ENCODE assay signal across 9 cellular contexts in genomic region chr16:22008215-22009142, GRCh38. TPM values are rescaled to one million over a fixed set of nuclear protein-coding genes. Genes with fewer than 3 reads are reported as not detected.
DNase-seq lines count a peak whose midpoint lies in the region; ATAC-seq and TF ChIP-seq lines count a peak whose summit lies in the region.
"Had no signal": no experiment of that assay in that cellular context is flagged by ENCODE, and none has a peak within 500 bp of the region (broad histone marks: within the 10 kb centered on the region; RNA-seq: fewer than 3 reads in every experiment).

No MANE protein-coding gene starts in this region.

- H4K20me1 ChIP-seq in GM23338 (replicated peaks; ENCODE audit: insufficient read depth) (peaks cover 21% of the 10 kb centered on the region), SK-N-SH (ENCODE audit: insufficient read depth) (peaks cover 31% of the 10 kb centered on the region)

- TF ChIP-seq RAD21 in SK-N-SH (IDR thresholded peaks at IDR 0.05; ENCODE audit: low read length) = no peak

- peaks cover 51% of the 10 kb centered on the region for H3K79me2 ChIP-seq in GM23338 (replicated peaks; ENCODE audit: insufficient read depth)
- H3K79me2 ChIP-seq in SK-N-SH (ENCODE audit: insufficient read depth) = peaks cover 53% of the 10 kb centered on the region

- 2% methylated on average over 43 of the region's 70 CpGs for WGBS in SK-N-SH (ENCODE audit: low lambda C conversion rate)
- WGBS in lower leg skin, 2 donors = 0 to 1% methylated on average over 66 of the region's 70 CpGs

- H3K27ac ChIP-seq in CD4-positive, alpha-beta memory T cell (ENCODE audit: low read depth, low read length) = peak overlapping the region; percentile 59
- no peak overlapping the region for H3K27ac ChIP-seq in GM23338 (ENCODE audit: low read depth)
- H3K27ac ChIP-seq in SK-N-SH (ENCODE audit: low read depth in 2 of 2, low read length in 1 of 2) = peak overlapping the region; percentile 35 to 90; a peak in 3 of 4 replicates
- H3K27ac ChIP-seq in coronary artery = peak overlapping the region; percentile 50 to 89

- H3K27me3 Mint-ChIP-seq in CD4-positive, alpha-beta memory T cell = no peaks in the 10 kb centered on the region
- peaks cover 7% of the 10 kb centered on the region for H3K27me3 Mint-ChIP-seq in GM23338 (ENCODE audit: insufficient read depth, low read depth, poor library complexity)

- H3K36me3 ChIP-seq in CD4-positive, alpha-beta memory T cell (ENCODE audit: insufficient read depth, low read length) = no peaks in the 10 kb centered on the region
- H3K36me3 ChIP-seq in GM23338 (ENCODE audit: insufficient read depth) (no peaks in the 10 kb centered on the region), SK-N-SH (replicated peaks in 1 of 2; ENCODE audit: control insufficient read depth in 1 of 2, insufficient read depth in 2 of 2, low read length in 1 of 2) (no peaks in the 10 kb centered on the region)

- peak overlapping the region; percentile 89 for H3K9ac ChIP-seq in SK-N-SH

- TF ChIP-seq POLR2A in lower leg skin (IDR thresholded peaks at IDR 0.05) = no peak

- TF ChIP-seq CTCF in GM23338 (conservative IDR thresholded peaks at IDR 0.05; ENCODE audit: low read depth in 2 of 2) (no peak), SK-N-SH (IDR thresholded peaks at IDR 0.05) (no peak), coronary artery (IDR thresholded peaks at IDR 0.05) (no peak), lower leg skin (IDR thresholded peaks at IDR 0.05) (no peak)

- H3K9me3 ChIP-seq in CD4-positive, alpha-beta memory T cell (ENCODE audit: control insufficient read depth in 1 of 2, low read length in 2 of 2) = no peaks in the 10 kb centered on the region
- H3K9me3 ChIP-seq in SK-N-SH = no peaks in the 10 kb centered on the region

- peak; percentile 39 for ATAC-seq in GM23338
- ATAC-seq in stimulated activated naive CD8-positive, alpha-beta T cell treated with anti-CD3 and anti-CD28 coated beads, Interleukin-15, Interleukin-2, amounts not matched to agents 100 U/mL and 50 U/mL, for 24 hours = peak; percentile 24

- H3K4me1 ChIP-seq in CD4-positive, alpha-beta memory T cell (ENCODE audit: insufficient read depth, low read length) = peaks cover 47% of the 10 kb centered on the region
- H3K4me1 ChIP-seq in GM23338 (ENCODE audit: insufficient read depth) = peaks cover 12% of the 10 kb centered on the region
- peaks cover 0 to 13% of the 10 kb centered on the region in 2 experiments; a peak in 1 of 4 replicates for H3K4me1 ChIP-seq in SK-N-SH (ENCODE audit: control insufficient read depth in 1 of 2, insufficient read depth in 2 of 2, low read depth in 1 of 2, low read length in 1 of 2)

- CTCF ChIA-PET in CD4-positive, alpha-beta memory T cell (lab: Charles Lee; ENCODE audit: partially characterized antibody) = interaction anchor here (0.7 to 12.8 kb wide), 11 partner anchors 8 to 310 kb away, joined by 3 to 181 read pairs (median 6); partner anchors contain the start of gene POLR3E
- CTCF ChIA-PET in SK-N-SH (lab: Yijun Ruan, JAX) = interaction anchor here (1.0 to 6.8 kb wide), 7 partner anchors 8 to 181 kb away, joined by 3 to 95 read pairs (median 5); partner anchors contain the start of gene PDZD9

- H2AFZ ChIP-seq in GM23338 (peak overlapping the region; percentile 94), SK-N-SH (ENCODE audit: low read depth) (peak overlapping the region; percentile 89; the same call in 1 of the 2 replicates)

- peak overlapping the region; percentile 32 to 91 (median 87) for H3K27ac Mint-ChIP-seq in CD4-positive, alpha-beta memory T cell
- no peak overlapping the region for H3K27ac Mint-ChIP-seq in GM23338

- H3K9me3 Mint-ChIP-seq in CD4-positive, alpha-beta memory T cell = no peaks in the 10 kb centered on the region
- H3K9me3 Mint-ChIP-seq in GM23338 = no peaks in the 10 kb centered on the region

- peaks cover 35 to 60% (median 43%) of the 10 kb centered on the region in 4 donors for H3K4me1 Mint-ChIP-seq in CD4-positive, alpha-beta memory T cell
- H3K4me1 Mint-ChIP-seq in GM23338 = peaks cover 12% of the 10 kb centered on the region

- no peaks in the 10 kb centered on the region for H3K27me3 ChIP-seq in CD4-positive, alpha-beta memory T cell (ENCODE audit: insufficient read depth, low read length)
- peaks cover 6% of the 10 kb centered on the region for H3K27me3 ChIP-seq in GM23338 (ENCODE audit: insufficient read depth)
- no peaks in the 10 kb centered on the region for H3K27me3 ChIP-seq in SK-N-SH (ENCODE audit: insufficient read depth)

- no peaks in the 10 kb centered on the region; the same call in 1 of the 2 replicates for H3F3A ChIP-seq in GM23338 (replicated peaks; ENCODE audit: low read depth)
- H3F3A ChIP-seq in SK-N-SH (replicated peaks; ENCODE audit: insufficient read depth) = peaks cover 3% of the 10 kb centered on the region

- H3K4me2 ChIP-seq in GM23338 (peak overlapping the region; percentile 89), SK-N-SH (peak overlapping the region; percentile 96)

- DNase-seq in CD4-positive, alpha-beta memory T cell = peak in 3 of 5 donors; percentile 9 to 34 (median 19)
- DNase-seq in GM23338 (ENCODE audit: low spot score) = peak; percentile 62
- peak; percentile 65 for DNase-seq in SK-N-SH
- DNase-seq in coronary artery (ENCODE audit: low spot score) = no peak
- peak in 1 of 2 donors; percentile 89 for DNase-seq in lower leg skin (ENCODE audit: low spot score in 2 of 2)
- peak; percentile 50 for DNase-seq in stimulated activated naive CD8-positive, alpha-beta T cell treated with anti-CD3 and anti-CD28 coated beads, Interleukin-15, Interleukin-2, amounts not matched to agents 100 U/mL and 50 U/mL, for 24 hours
- no peak for DNase-seq in DMS114 treated with DMSO at 0.1 percent for 48 hours (lab: John Stamatoyannopoulos, UW; ENCODE audit: unreplicated experiment)
- no peak for DNase-seq in NCI-H2171 (lab: John Stamatoyannopoulos, UW)

- H3K9me2 ChIP-seq in GM23338 (ENCODE audit: insufficient read depth) = no peaks in the 10 kb centered on the region
- no peaks in the 10 kb centered on the region for H3K9me2 ChIP-seq in SK-N-SH

- H3K4me3 Mint-ChIP-seq in CD4-positive, alpha-beta memory T cell = peak overlapping the region; percentile 78 to 90 (median 86)
- H3K4me3 Mint-ChIP-seq in GM23338 = peak overlapping the region; percentile 89

- peaks cover 0 to 3% of the 10 kb centered on the region in 2 donors for H3K36me3 Mint-ChIP-seq in CD4-positive, alpha-beta memory T cell
- no peaks in the 10 kb centered on the region for H3K36me3 Mint-ChIP-seq in GM23338 (ENCODE audit: low read depth)

- intact Hi-C loops in CD4-positive, alpha-beta memory T cell (cut with micrococcal nuclease) = loop anchor here (1.0 to 5.0 kb wide), 2 partner anchors 56 to 198 kb away; partner anchors contain the start of genes EEF2K and UQCRC2
- intact Hi-C loops in lower leg skin (cut with DNase I; ENCODE audit: low total_unique reads) = no loop called here

- POLR2A ChIA-PET in CD4-positive, alpha-beta memory T cell (lab: Charles Lee; ENCODE audit: partially characterized antibody) = interaction anchor here (0.7 to 4.5 kb wide), 13 partner anchors 9 to 350 kb away, joined by 3 to 98 read pairs (median 4); partner anchors contain the start of genes EEF2K and UQCRC2
- POLR2A ChIA-PET in SK-N-SH (lab: Yijun Ruan, JAX) = interaction anchor here (0.5 to 1.4 kb wide), 9 partner anchors 9 to 612 kb away, joined by 3 to 7 read pairs (median 3); no protein-coding TSS in a partner anchor

- no peak for TF ChIP-seq EP300 in SK-N-SH (IDR thresholded peaks at IDR 0.05; ENCODE audit: borderline replicate concordance in 1 of 2, low read depth in 1 of 2, low read length in 1 of 2)

- H3K4me3 ChIP-seq in CD4-positive, alpha-beta memory T cell (ENCODE audit: low read length in 2 of 2) = peak overlapping the region in 1 of 2 donors; percentile 67
- H3K4me3 ChIP-seq in GM23338 (peak overlapping the region; percentile 90), SK-N-SH (ENCODE audit: low read depth in 2 of 2, low read length in 1 of 2) (peak overlapping the region; percentile 91 to 96), coronary artery (peak overlapping the region; percentile 96), lower leg skin (ENCODE audit: low read depth, poor library complexity, severe bottlenecking) (peak overlapping the region; percentile 94)

TF ChIP-seq in SK-N-SH, 30 proteins besides CTCF, POLR2A, EP300 and RAD21:
- TF ChIP-seq GATA2 (CRISPR knock-in tag; IDR thresholded peaks at IDR 0.05) = 0 out of 2 replicates have a peak, but pooled peaks have one; percentile 26
- no peak for TF ChIP-seq GABPA (IDR thresholded peaks at IDR 0.05; ENCODE audit: low read depth)

RNA-seq across cellular contexts. Expression of gene MOSMO, which starts 0.6 kb away (rescaled TPM):
- total RNA-seq in CD4-positive, alpha-beta memory T cell = 10 to 100 TPM; 21.9 to 23.4 TPM
- polyA plus RNA-seq in CD4-positive, alpha-beta memory T cell = 1 to 10 TPM; 3.2 to 6.3 TPM
- total RNA-seq in GM23338 (2014; rRNA removed; shearing (Covaris generic)) = 16.4 and 19.2 TPM in 2 replicates
- polyA plus RNA-seq in GM23338 (2016; fragmentation: Nextera tagmentation; extraction: Ambion mirVana) = 8.7 and 9.1 TPM in 2 replicates
- polyA plus RNA-seq in SK-N-SH (2012; rRNA removed) = 8.0 and 10.0 TPM in 2 replicates
- 10.3 and 10.6 TPM in 2 replicates for polyA plus RNA-seq in SK-N-SH (2012; cell fraction: cytosol; rRNA removed)
- 9.9 and 22.7 TPM in 2 replicates for polyA plus RNA-seq in SK-N-SH (2012; cell fraction: nucleus; rRNA removed)
- 10 to 100 TPM in 3 of 4 donors, 1 to 10 TPM in 1; 8.3 to 16.4 (median 13.1) TPM for total RNA-seq in lower leg skin

RNA-seq across cellular contexts. Expression of gene PDZD9, which starts 7.6 kb away (rescaled TPM):
- total RNA-seq in CD4-positive, alpha-beta memory T cell = not detected
- under 1 TPM; 0.30 to 0.37 TPM for polyA plus RNA-seq in CD4-positive, alpha-beta memory T cell
- not detected in 2 replicates for total RNA-seq in GM23338 (2014; rRNA removed; shearing (Covaris generic))
- 0.19 and 0.35 TPM in 2 replicates for polyA plus RNA-seq in GM23338 (2016; fragmentation: Nextera tagmentation; extraction: Ambion mirVana)
- not detected in 2 replicates for polyA plus RNA-seq in SK-N-SH (2012; rRNA removed)
- polyA plus RNA-seq in SK-N-SH (2012; cell fraction: cytosol; rRNA removed) = not detected in 2 replicates
- polyA plus RNA-seq in SK-N-SH (2012; cell fraction: nucleus; rRNA removed) = not detected in 2 replicates
- not detected for total RNA-seq in lower leg skin
- total RNA-seq: HT1080 had no signal

RNA-seq across cellular contexts. Expression of gene UQCRC2, which starts 55.3 kb away (rescaled TPM):
- 100 to 1,000 TPM; 170 to 177 TPM for total RNA-seq in CD4-positive, alpha-beta memory T cell
- polyA plus RNA-seq in CD4-positive, alpha-beta memory T cell = 100 to 1,000 TPM; 156 to 258 TPM
- 122 and 135 TPM in 2 replicates for total RNA-seq in GM23338 (2014; rRNA removed; shearing (Covaris generic))
- polyA plus RNA-seq in GM23338 (2016; fragmentation: Nextera tagmentation; extraction: Ambion mirVana) (78.2 and 88.0 TPM in 2 replicates), SK-N-SH (2012; rRNA removed) (155 and 220 TPM in 2 replicates)
- polyA plus RNA-seq in SK-N-SH (2012; cell fraction: cytosol; rRNA removed) = 196 and 210 TPM in 2 replicates
- 217 and 225 TPM in 2 replicates for polyA plus RNA-seq in SK-N-SH (2012; cell fraction: nucleus; rRNA removed)
- 100 to 1,000 TPM in 3 of 4 donors, 10 to 100 TPM in 1; 99.9 to 153 (median 140) TPM for total RNA-seq in lower leg skin

Comparison
In these comparisons a context has a peak if more than half of its experiments do, and no peak if none do; other contexts are left out.
1. DNase-seq: peak in CD4-positive, alpha-beta memory T cell (3 of 5), GM23338 (single experiment), SK-N-SH (single experiment) and stimulated activated naive CD8-positive, alpha-beta T cell treated with anti-CD3 and anti-CD28 coated beads, Interleukin-15, Interleukin-2, amounts not matched to agents 100 U/mL and 50 U/mL, for 24 hours (single experiment); none in coronary artery (single experiment), DMS114 treated with DMSO at 0.1 percent for 48 hours (single experiment) and NCI-H2171 (single experiment).